ENCODE assay signal across 2 cellular contexts in the genomic region with DNA sequence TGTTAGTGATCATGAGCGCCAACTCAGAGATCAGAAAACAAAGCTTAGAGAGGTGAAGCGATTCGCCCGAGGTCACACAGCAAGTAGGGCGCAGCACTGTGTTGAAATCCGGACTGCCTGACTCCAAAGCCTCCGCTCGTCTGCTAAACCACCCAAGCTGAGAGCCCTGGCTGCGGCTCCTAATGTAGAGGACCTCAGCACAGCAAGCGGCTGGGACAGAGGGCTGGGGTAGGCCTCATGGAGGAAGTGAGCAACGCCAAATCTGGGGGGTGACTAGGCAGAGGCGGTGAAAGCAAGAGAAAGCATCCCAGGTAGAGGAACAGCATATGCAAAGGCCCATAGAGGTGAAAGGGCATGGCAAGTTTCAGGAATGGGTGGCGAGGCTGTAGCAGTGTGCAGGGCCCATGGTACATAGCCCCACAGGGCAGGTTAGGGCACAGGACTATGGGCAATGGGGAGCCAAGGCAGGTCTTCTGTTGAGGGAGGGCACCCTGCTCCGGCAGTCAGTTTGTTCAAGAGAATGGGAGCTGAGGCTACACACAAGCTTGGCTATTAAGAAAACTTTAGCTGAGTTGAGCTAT.
TF ChIP-seq lines count a peak whose summit lies in the region.

No MANE protein-coding gene starts in this region.

TF ChIP-seq in GM12878, 131 proteins besides CTCF, POLR2A, EP300 and RAD21:
- TF ChIP-seq RUNX3 (IDR thresholded peaks at IDR 0.05; ENCODE audit: low read length) = no peak
- TF ChIP-seq STAT1 (conservative IDR thresholded peaks at IDR 0.05) = no peak
- TF ChIP-seq TBL1XR1 (IDR thresholded peaks at IDR 0.05; ENCODE audit: low read depth, low read length) = no peak

TF ChIP-seq in neural cell, 6 proteins besides CTCF, POLR2A, EP300 and RAD21:
- no peak for TF ChIP-seq TAF1 (IDR thresholded peaks at IDR 0.05; ENCODE audit: low read depth)
- TF ChIP-seq EZH2 (IDR thresholded peaks at IDR 0.05; ENCODE audit: borderline replicate concordance, insufficient read depth, low read length, poor library complexity, severe bottlenecking) = no peak
- no peak for TF ChIP-seq REST (IDR thresholded peaks at IDR 0.05; ENCODE audit: borderline replicate concordance)
